3 cellular contexts compared by ENCODE assay signal in the genomic region with DNA sequence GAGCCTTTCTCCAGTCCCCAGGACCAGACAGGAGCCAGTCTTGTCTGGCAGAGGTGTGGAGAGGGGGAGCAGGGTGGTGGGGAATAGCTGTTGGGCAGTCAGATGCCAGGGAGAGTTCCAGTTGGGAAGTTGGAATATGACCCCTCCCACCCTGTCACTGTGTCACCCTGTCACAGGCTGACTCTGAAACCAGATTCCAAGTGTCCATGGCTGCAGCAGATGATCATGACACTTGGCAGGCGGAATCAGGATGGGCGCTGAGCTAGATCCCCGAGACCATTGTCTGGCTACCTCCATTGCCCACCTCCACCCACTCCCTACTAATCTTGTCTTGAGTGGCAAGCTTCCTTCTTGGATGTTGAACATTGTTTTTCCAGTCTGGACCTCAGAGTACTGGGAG.
TF ChIP-seq lines count a peak whose summit lies in the region.

No MANE protein-coding gene starts in this region.

TF ChIP-seq in liver, 16 proteins besides CTCF, POLR2A, EP300 and RAD21:
- TF ChIP-seq, protein P1, sequence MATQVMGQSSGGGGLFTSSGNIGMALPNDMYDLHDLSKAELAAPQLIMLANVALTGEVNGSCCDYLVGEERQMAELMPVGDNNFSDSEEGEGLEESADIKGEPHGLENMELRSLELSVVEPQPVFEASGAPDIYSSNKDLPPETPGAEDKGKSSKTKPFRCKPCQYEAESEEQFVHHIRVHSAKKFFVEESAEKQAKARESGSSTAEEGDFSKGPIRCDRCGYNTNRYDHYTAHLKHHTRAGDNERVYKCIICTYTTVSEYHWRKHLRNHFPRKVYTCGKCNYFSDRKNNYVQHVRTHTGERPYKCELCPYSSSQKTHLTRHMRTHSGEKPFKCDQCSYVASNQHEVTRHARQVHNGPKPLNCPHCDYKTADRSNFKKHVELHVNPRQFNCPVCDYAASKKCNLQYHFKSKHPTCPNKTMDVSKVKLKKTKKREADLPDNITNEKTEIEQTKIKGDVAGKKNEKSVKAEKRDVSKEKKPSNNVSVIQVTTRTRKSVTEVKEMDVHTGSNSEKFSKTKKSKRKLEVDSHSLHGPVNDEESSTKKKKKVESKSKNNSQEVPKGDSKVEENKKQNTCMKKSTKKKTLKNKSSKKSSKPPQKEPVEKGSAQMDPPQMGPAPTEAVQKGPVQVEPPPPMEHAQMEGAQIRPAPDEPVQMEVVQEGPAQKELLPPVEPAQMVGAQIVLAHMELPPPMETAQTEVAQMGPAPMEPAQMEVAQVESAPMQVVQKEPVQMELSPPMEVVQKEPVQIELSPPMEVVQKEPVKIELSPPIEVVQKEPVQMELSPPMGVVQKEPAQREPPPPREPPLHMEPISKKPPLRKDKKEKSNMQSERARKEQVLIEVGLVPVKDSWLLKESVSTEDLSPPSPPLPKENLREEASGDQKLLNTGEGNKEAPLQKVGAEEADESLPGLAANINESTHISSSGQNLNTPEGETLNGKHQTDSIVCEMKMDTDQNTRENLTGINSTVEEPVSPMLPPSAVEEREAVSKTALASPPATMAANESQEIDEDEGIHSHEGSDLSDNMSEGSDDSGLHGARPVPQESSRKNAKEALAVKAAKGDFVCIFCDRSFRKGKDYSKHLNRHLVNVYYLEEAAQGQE (IDR thresholded peaks at IDR 0.05): no peak
- TF ChIP-seq FOXA1 (IDR thresholded peaks at IDR 0.05): no peak
- TF ChIP-seq TAF1 (conservative IDR thresholded peaks at IDR 0.05): no peak
- TF ChIP-seq HNF4A (conservative IDR thresholded peaks at IDR 0.05): peak; percentile 47 to 62
- no peak for TF ChIP-seq SP1 (IDR thresholded peaks at IDR 0.05)
- TF ChIP-seq GABPA (IDR thresholded peaks at IDR 0.05 in 1 of 2, conservative IDR thresholded peaks at IDR 0.05 in 1 of 2): no peak
- TF ChIP-seq HNF4G (IDR thresholded peaks at IDR 0.05): no peak
- TF ChIP-seq RXRA (IDR thresholded peaks at IDR 0.05): peak in 1 of 2 donors; percentile 29
- TF ChIP-seq, protein P2, sequence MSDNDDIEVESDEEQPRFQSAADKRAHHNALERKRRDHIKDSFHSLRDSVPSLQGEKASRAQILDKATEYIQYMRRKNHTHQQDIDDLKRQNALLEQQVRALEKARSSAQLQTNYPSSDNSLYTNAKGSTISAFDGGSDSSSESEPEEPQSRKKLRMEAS (IDR thresholded peaks at IDR 0.05): no peak
- TF ChIP-seq JUND (IDR thresholded peaks at IDR 0.05): no peak
- TF ChIP-seq YY1 (IDR thresholded peaks at IDR 0.05): no peak
- TF ChIP-seq, protein P3, sequence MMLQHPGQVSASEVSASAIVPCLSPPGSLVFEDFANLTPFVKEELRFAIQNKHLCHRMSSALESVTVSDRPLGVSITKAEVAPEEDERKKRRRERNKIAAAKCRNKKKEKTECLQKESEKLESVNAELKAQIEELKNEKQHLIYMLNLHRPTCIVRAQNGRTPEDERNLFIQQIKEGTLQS (IDR thresholded peaks at IDR 0.05): no peak
- no peak for TF ChIP-seq NR2F2 (IDR thresholded peaks at IDR 0.05)
- TF ChIP-seq, protein P4, sequence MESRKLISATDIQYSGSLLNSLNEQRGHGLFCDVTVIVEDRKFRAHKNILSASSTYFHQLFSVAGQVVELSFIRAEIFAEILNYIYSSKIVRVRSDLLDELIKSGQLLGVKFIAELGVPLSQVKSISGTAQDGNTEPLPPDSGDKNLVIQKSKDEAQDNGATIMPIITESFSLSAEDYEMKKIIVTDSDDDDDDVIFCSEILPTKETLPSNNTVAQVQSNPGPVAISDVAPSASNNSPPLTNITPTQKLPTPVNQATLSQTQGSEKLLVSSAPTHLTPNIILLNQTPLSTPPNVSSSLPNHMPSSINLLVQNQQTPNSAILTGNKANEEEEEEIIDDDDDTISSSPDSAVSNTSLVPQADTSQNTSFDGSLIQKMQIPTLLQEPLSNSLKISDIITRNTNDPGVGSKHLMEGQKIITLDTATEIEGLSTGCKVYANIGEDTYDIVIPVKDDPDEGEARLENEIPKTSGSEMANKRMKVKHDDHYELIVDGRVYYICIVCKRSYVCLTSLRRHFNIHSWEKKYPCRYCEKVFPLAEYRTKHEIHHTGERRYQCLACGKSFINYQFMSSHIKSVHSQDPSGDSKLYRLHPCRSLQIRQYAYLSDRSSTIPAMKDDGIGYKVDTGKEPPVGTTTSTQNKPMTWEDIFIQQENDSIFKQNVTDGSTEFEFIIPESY (IDR thresholded peaks at IDR 0.05): no peak

TF ChIP-seq in HepG2, 621 proteins besides CTCF, POLR2A, EP300 and RAD21:
- TF ChIP-seq KLF6 (CRISPR knock-in tag; IDR thresholded peaks at IDR 0.05) (no peak), ZNF10 (CRISPR knock-in tag; IDR thresholded peaks at IDR 0.05; ENCODE audit: borderline replicate concordance, low read depth) (no peak), NR2F2 (IDR thresholded peaks at IDR 0.05; ENCODE audit: borderline replicate concordance, low read depth) (no peak), ZNF121 (CRISPR knock-in tag; IDR thresholded peaks at IDR 0.05) (no peak), ZZZ3 (CRISPR knock-in tag; IDR thresholded peaks at IDR 0.05; ENCODE audit: borderline replicate concordance) (no peak), ZNF256 (CRISPR knock-in tag; conservative IDR thresholded peaks at IDR 0.05) (no peak), ZNF546 (CRISPR knock-in tag; conservative IDR thresholded peaks at IDR 0.05) (no peak)

TF ChIP-seq in WTC11, 78 proteins besides CTCF, POLR2A, EP300 and RAD21:
- TF ChIP-seq, protein P5, sequence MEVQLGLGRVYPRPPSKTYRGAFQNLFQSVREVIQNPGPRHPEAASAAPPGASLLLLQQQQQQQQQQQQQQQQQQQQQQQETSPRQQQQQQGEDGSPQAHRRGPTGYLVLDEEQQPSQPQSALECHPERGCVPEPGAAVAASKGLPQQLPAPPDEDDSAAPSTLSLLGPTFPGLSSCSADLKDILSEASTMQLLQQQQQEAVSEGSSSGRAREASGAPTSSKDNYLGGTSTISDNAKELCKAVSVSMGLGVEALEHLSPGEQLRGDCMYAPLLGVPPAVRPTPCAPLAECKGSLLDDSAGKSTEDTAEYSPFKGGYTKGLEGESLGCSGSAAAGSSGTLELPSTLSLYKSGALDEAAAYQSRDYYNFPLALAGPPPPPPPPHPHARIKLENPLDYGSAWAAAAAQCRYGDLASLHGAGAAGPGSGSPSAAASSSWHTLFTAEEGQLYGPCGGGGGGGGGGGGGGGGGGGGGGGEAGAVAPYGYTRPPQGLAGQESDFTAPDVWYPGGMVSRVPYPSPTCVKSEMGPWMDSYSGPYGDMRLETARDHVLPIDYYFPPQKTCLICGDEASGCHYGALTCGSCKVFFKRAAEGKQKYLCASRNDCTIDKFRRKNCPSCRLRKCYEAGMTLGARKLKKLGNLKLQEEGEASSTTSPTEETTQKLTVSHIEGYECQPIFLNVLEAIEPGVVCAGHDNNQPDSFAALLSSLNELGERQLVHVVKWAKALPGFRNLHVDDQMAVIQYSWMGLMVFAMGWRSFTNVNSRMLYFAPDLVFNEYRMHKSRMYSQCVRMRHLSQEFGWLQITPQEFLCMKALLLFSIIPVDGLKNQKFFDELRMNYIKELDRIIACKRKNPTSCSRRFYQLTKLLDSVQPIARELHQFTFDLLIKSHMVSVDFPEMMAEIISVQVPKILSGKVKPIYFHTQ (CRISPR knock-in tag; IDR thresholded peaks at IDR 0.05): no peak
- no peak for TF ChIP-seq MYBL2 (CRISPR knock-in tag; IDR thresholded peaks at IDR 0.05)
- TF ChIP-seq, protein P6, sequence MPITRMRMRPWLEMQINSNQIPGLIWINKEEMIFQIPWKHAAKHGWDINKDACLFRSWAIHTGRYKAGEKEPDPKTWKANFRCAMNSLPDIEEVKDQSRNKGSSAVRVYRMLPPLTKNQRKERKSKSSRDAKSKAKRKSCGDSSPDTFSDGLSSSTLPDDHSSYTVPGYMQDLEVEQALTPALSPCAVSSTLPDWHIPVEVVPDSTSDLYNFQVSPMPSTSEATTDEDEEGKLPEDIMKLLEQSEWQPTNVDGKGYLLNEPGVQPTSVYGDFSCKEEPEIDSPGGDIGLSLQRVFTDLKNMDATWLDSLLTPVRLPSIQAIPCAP (CRISPR knock-in tag; IDR thresholded peaks at IDR 0.05): no peak
- TF ChIP-seq, protein P7, sequence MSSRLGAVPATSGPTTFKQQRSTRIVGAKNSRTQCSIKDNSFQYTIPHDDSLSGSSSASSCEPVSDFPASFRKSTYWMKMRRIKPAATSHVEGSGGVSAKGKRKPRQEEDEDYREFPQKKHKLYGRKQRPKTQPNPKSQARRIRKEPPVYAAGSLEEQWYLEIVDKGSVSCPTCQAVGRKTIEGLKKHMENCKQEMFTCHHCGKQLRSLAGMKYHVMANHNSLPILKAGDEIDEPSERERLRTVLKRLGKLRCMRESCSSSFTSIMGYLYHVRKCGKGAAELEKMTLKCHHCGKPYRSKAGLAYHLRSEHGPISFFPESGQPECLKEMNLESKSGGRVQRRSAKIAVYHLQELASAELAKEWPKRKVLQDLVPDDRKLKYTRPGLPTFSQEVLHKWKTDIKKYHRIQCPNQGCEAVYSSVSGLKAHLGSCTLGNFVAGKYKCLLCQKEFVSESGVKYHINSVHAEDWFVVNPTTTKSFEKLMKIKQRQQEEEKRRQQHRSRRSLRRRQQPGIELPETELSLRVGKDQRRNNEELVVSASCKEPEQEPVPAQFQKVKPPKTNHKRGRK (CRISPR knock-in tag; IDR thresholded peaks at IDR 0.05; ENCODE audit: borderline replicate concordance): no peak
- TF ChIP-seq, protein P8, sequence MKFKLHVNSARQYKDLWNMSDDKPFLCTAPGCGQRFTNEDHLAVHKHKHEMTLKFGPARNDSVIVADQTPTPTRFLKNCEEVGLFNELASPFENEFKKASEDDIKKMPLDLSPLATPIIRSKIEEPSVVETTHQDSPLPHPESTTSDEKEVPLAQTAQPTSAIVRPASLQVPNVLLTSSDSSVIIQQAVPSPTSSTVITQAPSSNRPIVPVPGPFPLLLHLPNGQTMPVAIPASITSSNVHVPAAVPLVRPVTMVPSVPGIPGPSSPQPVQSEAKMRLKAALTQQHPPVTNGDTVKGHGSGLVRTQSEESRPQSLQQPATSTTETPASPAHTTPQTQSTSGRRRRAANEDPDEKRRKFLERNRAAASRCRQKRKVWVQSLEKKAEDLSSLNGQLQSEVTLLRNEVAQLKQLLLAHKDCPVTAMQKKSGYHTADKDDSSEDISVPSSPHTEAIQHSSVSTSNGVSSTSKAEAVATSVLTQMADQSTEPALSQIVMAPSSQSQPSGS (CRISPR knock-in tag; IDR thresholded peaks at IDR 0.05; ENCODE audit: borderline replicate concordance, low read depth): no peak
- no peak for TF ChIP-seq EMX1 (CRISPR knock-in tag; IDR thresholded peaks at IDR 0.05)
- TF ChIP-seq, protein P9, sequence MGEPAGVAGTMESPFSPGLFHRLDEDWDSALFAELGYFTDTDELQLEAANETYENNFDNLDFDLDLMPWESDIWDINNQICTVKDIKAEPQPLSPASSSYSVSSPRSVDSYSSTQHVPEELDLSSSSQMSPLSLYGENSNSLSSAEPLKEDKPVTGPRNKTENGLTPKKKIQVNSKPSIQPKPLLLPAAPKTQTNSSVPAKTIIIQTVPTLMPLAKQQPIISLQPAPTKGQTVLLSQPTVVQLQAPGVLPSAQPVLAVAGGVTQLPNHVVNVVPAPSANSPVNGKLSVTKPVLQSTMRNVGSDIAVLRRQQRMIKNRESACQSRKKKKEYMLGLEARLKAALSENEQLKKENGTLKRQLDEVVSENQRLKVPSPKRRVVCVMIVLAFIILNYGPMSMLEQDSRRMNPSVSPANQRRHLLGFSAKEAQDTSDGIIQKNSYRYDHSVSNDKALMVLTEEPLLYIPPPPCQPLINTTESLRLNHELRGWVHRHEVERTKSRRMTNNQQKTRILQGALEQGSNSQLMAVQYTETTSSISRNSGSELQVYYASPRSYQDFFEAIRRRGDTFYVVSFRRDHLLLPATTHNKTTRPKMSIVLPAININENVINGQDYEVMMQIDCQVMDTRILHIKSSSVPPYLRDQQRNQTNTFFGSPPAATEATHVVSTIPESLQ (CRISPR knock-in tag; IDR thresholded peaks at IDR 0.05): no peak
- TF ChIP-seq FOXJ3 (CRISPR knock-in tag; IDR thresholded peaks at IDR 0.05; ENCODE audit: borderline replicate concordance): no peak
- TF ChIP-seq GRHL2 (CRISPR knock-in tag; IDR thresholded peaks at IDR 0.05; ENCODE audit: insufficient replicate concordance, severe bottlenecking): no peak
- no peak for TF ChIP-seq NR3C1 (CRISPR knock-in tag; conservative IDR thresholded peaks at IDR 0.05; ENCODE audit: low read depth)
- TF ChIP-seq, protein P10, sequence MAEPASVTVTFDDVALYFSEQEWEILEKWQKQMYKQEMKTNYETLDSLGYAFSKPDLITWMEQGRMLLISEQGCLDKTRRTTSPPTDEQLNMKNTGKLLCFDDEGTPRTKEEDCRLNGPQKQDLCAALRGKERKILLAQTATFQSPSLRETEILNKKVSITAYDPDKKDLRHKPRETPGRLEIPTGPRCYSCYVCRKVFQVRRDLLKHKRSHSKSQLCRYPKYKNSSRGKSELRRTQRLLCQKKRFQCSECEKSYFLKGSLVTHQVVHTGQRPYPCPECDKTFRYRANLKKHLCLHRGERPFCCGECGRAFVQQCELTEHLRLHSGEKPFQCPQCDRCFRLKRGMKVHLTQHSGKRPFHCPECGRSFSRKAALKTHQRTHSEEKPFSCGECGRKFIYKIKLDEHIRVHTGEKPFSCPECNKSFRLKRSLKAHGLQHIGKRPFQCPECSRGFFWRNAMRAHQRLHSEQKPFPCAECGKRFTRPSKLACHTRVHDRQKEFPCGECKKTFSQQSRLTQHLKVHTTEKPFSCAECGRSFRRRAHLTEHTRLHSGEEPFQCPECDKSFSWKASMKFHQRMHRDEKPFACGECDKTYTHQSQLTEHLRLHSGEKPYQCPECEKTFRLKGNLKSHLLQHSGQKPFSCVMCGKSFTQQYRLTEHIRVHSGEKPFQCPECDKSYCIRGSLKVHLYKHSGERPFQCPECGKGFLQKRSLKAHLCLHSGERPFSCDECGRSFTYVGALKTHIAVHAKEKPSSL (CRISPR knock-in tag; conservative IDR thresholded peaks at IDR 0.05): no peak
- no peak for TF ChIP-seq SOX15 (CRISPR knock-in tag; IDR thresholded peaks at IDR 0.05)
TF ChIP-seq in WTC11: peak in this region for 0.
